ENCODE assay signal across 21 cellular contexts in the genomic region with DNA sequence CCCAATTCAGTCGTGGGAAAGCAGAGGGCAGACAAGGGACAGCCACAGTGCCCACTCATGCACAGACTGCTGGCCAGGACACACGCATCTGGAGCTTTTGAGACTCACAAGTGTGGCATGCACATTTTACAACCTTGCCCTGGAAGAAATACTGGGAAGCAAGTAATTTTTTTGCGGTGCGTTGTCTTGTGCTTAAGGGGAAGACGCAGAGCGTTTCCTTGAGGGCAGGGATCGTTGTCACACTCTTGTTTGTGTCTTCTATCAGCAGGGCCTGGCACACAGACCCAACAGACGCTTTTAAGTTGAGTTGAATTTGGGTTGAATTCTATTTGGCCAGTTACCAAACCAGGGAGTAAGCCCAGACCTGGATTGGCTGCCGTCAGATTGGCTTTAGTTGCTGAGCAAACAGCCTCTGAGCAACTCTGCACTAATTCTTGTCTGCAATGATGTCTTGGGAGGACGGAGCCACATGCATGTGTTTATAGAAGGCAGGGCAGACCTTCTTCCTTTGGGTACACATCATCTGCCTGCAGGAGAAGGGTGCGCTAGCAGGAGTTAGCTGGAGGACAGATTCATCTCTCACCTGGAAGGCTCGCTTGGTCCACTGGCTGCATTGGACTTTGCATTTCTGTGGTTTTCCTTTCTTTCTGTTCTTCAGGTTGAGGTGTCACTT. TPM values are rescaled to one million over a fixed set of nuclear protein-coding genes. Genes with fewer than 3 reads are reported as not detected.
DNase-seq lines count a peak whose midpoint lies in the region; ATAC-seq and TF ChIP-seq lines count a peak whose summit lies in the region.
"Had no signal": no experiment of that assay in that cellular context is flagged by ENCODE, and none has a peak within 500 bp of the region (broad histone marks: within the 10 kb centered on the region; RNA-seq: fewer than 3 reads in every experiment).

No MANE protein-coding gene starts in this region.

- H3K27me3 ChIP-seq in foreskin keratinocyte, result peaks cover 22% of the 10 kb centered on the region
- H3K27me3 ChIP-seq: uterus had no signal

- no peaks in the 10 kb centered on the region for H3K27me3 Mint-ChIP-seq in activated naive CD4-positive, alpha-beta T cell treated with anti-CD3 and anti-CD28 coated beads for 36 hours (ENCODE audit: low read depth)
- H3K27me3 Mint-ChIP-seq in activated CD8-positive, alpha-beta memory T cell treated with anti-CD3 and anti-CD28 coated beads, Interleukin-2, amount 10 ng/mL, durations not matched to agents 7 days and 5 days, result no peaks in the 10 kb centered on the region
- H3K27me3 Mint-ChIP-seq: memory B cell, naive B cell had no signal

- H3K4me1 Mint-ChIP-seq in activated naive CD4-positive, alpha-beta T cell treated with anti-CD3 and anti-CD28 coated beads for 36 hours (ENCODE audit: low read depth), result peaks cover 28% of the 10 kb centered on the region
- H3K4me1 Mint-ChIP-seq in activated CD8-positive, alpha-beta memory T cell treated with anti-CD3 and anti-CD28 coated beads, Interleukin-2, amount 10 ng/mL, durations not matched to agents 7 days and 5 days, result peaks cover 59% of the 10 kb centered on the region
- H3K4me1 Mint-ChIP-seq: WTC11 had no signal

- H3K36me3 Mint-ChIP-seq in activated naive CD4-positive, alpha-beta T cell treated with anti-CD3 and anti-CD28 coated beads for 36 hours (ENCODE audit: low read depth), result peaks cover 95% of the 10 kb centered on the region
- peaks cover 86% of the 10 kb centered on the region for H3K36me3 Mint-ChIP-seq in activated CD8-positive, alpha-beta memory T cell treated with anti-CD3 and anti-CD28 coated beads, Interleukin-2, amount 10 ng/mL, durations not matched to agents 7 days and 5 days
- H3K36me3 Mint-ChIP-seq: WTC11 had no signal

- no peak overlapping the region for H3K4me3 Mint-ChIP-seq in activated naive CD4-positive, alpha-beta T cell treated with anti-CD3 and anti-CD28 coated beads for 36 hours
- H3K4me3 Mint-ChIP-seq in activated CD8-positive, alpha-beta memory T cell treated with anti-CD3 and anti-CD28 coated beads, Interleukin-2, amount 10 ng/mL, durations not matched to agents 7 days and 5 days, result no peak overlapping the region
- H3K4me3 Mint-ChIP-seq: memory B cell; naive B cell; T-helper 2 cell treated with Interferon-gamma antibody and Interleukin-4, amounts not matched to agents 5 μg/mL and 100 μg/mL, for 36 hours; WTC11 had no signal

- H3K4me1 ChIP-seq in foreskin keratinocyte, result no peaks in the 10 kb centered on the region
- H3K4me1 ChIP-seq: uterus had no signal

- CTCF ChIA-PET in activated naive CD4-positive, alpha-beta T cell treated with anti-CD3 and anti-CD28 coated beads for 36 hours (lab: Charles Lee), result no interaction called here
- CTCF ChIA-PET in activated CD8-positive, alpha-beta memory T cell treated with anti-CD3 and anti-CD28 coated beads, Interleukin-2, amount 10 ng/mL, durations not matched to agents 7 days and 5 days (lab: Charles Lee), result interaction anchor here (1.3 kb wide), 1 partner anchor 10 kb away, joined by 3 read pairs; no protein-coding TSS in a partner anchor

- ATAC-seq in activated CD8-positive, alpha-beta memory T cell treated with anti-CD3 and anti-CD28 coated beads, Interleukin-2, amount 10 ng/mL, durations not matched to agents 7 days and 5 days, result no peak
- ATAC-seq in foreskin keratinocyte (peak; percentile 15), HG02870 (IDR thresholded peaks at IDR 0.05; ENCODE audit: unreplicated experiment) (no peak), GM18498 (IDR thresholded peaks at IDR 0.05; ENCODE audit: unreplicated experiment) (no peak), HG03108 (IDR thresholded peaks at IDR 0.05; ENCODE audit: unreplicated experiment) (no peak)
- ATAC-seq: WTC11 had no signal

- peak overlapping the region; percentile 12 for H3K27ac Mint-ChIP-seq in activated naive CD4-positive, alpha-beta T cell treated with anti-CD3 and anti-CD28 coated beads for 36 hours
- peak overlapping the region; percentile 21 for H3K27ac Mint-ChIP-seq in activated CD8-positive, alpha-beta memory T cell treated with anti-CD3 and anti-CD28 coated beads, Interleukin-2, amount 10 ng/mL, durations not matched to agents 7 days and 5 days
- H3K27ac Mint-ChIP-seq: memory B cell, WTC11 had no signal

- no peak for TF ChIP-seq CTCF in foreskin keratinocyte (conservative IDR thresholded peaks at IDR 0.05)

- no peak overlapping the region for H3K27ac ChIP-seq in foreskin keratinocyte
- H3K27ac ChIP-seq: SK-N-MC, uterus had no signal

- intact Hi-C loops in activated naive CD4-positive, alpha-beta T cell treated with anti-CD3 and anti-CD28 coated beads for 36 hours (cut with micrococcal nuclease), result no loop called here

- peak; percentile 3 for DNase-seq in activated naive CD4-positive, alpha-beta T cell treated with anti-CD3 and anti-CD28 coated beads for 36 hours
- no peak for DNase-seq in activated naive CD4-positive, alpha-beta T cell treated with anti-CD3 and anti-CD28 coated beads, Interleukin-2, amount 50 U/mL, for 16 hours
- DNase-seq in activated CD8-positive, alpha-beta memory T cell treated with anti-CD3 and anti-CD28 coated beads, Interleukin-2, amount 10 ng/mL, durations not matched to agents 7 days and 5 days, result peak; percentile 27
- peak in 1 of 2 donors; percentile 9 for DNase-seq in foreskin keratinocyte
- no peak for DNase-seq in NCI-H2196 treated with DMSO at 0.1 percent for 48 hours (lab: John Stamatoyannopoulos, UW; ENCODE audit: unreplicated experiment)
- DNase-seq: DND-41; foreskin melanocyte; naive B cell; NCI-H187; NK-92 treated with Interleukin-12 subunit alpha and Interleukin-12 subunit beta, amount 100 ng/mL, for 24 hours; stimulated activated CD4-positive, alpha-beta T cell treated with anti-CD3 and anti-CD28 coated beads, Interleukin-4, amount 100 ng/mL, for 1 hour; uterus had no signal

- no peaks in the 10 kb centered on the region for H3K9me3 Mint-ChIP-seq in activated naive CD4-positive, alpha-beta T cell treated with anti-CD3 and anti-CD28 coated beads for 36 hours
- no peaks in the 10 kb centered on the region for H3K9me3 Mint-ChIP-seq in activated CD8-positive, alpha-beta memory T cell treated with anti-CD3 and anti-CD28 coated beads, Interleukin-2, amount 10 ng/mL, durations not matched to agents 7 days and 5 days (ENCODE audit: low read depth)
- H3K9me3 Mint-ChIP-seq: T-helper 2 cell treated with Interferon-gamma antibody and Interleukin-4, amounts not matched to agents 5 μg/mL and 100 μg/mL, for 36 hours had no signal

RNA-seq across cellular contexts. Expression of a gene that starts 38.4 kb away (rescaled TPM):
- total RNA-seq in activated naive CD4-positive, alpha-beta T cell treated with anti-CD3 and anti-CD28 coated beads for 36 hours, result 100 to 1,000 TPM; 443 to 471 TPM
- 100 to 1,000 TPM; 302 to 832 TPM for total RNA-seq in activated CD8-positive, alpha-beta memory T cell treated with anti-CD3 and anti-CD28 coated beads, Interleukin-2, amount 10 ng/mL, durations not matched to agents 7 days and 5 days
- total RNA-seq in foreskin keratinocyte, result not detected in 2 replicates
- not detected in 2 replicates for polyA plus RNA-seq in foreskin keratinocyte
- total RNA-seq: skeletal muscle tissue had no signal
- polyA plus RNA-seq: keratinocyte had no signal

RNA-seq across cellular contexts. Expression of a gene that starts 46.5 kb away (rescaled TPM):
- 10 to 100 TPM; 14.7 to 16.3 TPM for total RNA-seq in activated naive CD4-positive, alpha-beta T cell treated with anti-CD3 and anti-CD28 coated beads for 36 hours
- total RNA-seq in activated CD8-positive, alpha-beta memory T cell treated with anti-CD3 and anti-CD28 coated beads, Interleukin-2, amount 10 ng/mL, durations not matched to agents 7 days and 5 days, result 10 to 100 TPM; 31.1 to 31.7 TPM
- total RNA-seq in foreskin keratinocyte, result 2.3 and 3.6 TPM in 2 replicates
- polyA plus RNA-seq in foreskin keratinocyte, result 3.2 and 5.1 TPM in 2 replicates

Comparison
In these comparisons a context has a peak if more than half of its experiments do, and no peak if none do; other contexts are left out.
1. DNase-seq: peak in activated naive CD4-positive, alpha-beta T cell treated with anti-CD3 and anti-CD28 coated beads for 36 hours (single experiment) and activated CD8-positive, alpha-beta memory T cell treated with anti-CD3 and anti-CD28 coated beads, Interleukin-2, amount 10 ng/mL, durations not matched to agents 7 days and 5 days (single experiment); none in activated naive CD4-positive, alpha-beta T cell treated with anti-CD3 and anti-CD28 coated beads, Interleukin-2, amount 50 U/mL, for 16 hours (single experiment) and NCI-H2196 treated with DMSO at 0.1 percent for 48 hours (single experiment).
2. RNA of a gene that starts 38.4 kb away (total RNA-seq): 302 to 832 TPM in activated CD8-positive, alpha-beta memory T cell treated with anti-CD3 and anti-CD28 coated beads, Interleukin-2, amount 10 ng/mL, durations not matched to agents 7 days and 5 days and 443 to 471 TPM in activated naive CD4-positive, alpha-beta T cell treated with anti-CD3 and anti-CD28 coated beads for 36 hours; not detected in foreskin keratinocyte; every median in the first group is over 100 times any median in the second.